1 cellular context compared by ENCODE assay signal in the genomic region with DNA sequence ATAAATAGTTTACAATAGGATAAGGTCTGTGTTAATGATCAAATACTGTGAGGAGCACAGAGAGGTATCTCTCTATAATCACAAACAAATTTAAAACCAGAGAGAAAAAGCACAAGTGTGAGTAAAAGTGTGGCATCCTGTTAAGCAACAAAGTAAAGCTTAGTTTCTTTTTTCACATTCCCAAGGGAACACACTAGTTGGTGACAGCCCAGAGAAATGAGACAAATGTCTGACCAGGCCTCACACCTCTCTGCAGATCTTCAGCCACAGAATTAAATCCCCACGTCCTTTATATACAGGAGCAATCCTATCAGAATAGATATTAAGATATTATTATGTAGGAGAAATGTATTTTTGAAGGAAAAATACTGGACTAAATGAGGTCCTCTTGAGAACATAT.
TF ChIP-seq lines count a peak whose summit lies in the region.

No MANE protein-coding gene starts in this region.

TF ChIP-seq in GM12878, 131 proteins besides CTCF, POLR2A, EP300 and RAD21 (continued from another document):
- TF ChIP-seq, protein P1, sequence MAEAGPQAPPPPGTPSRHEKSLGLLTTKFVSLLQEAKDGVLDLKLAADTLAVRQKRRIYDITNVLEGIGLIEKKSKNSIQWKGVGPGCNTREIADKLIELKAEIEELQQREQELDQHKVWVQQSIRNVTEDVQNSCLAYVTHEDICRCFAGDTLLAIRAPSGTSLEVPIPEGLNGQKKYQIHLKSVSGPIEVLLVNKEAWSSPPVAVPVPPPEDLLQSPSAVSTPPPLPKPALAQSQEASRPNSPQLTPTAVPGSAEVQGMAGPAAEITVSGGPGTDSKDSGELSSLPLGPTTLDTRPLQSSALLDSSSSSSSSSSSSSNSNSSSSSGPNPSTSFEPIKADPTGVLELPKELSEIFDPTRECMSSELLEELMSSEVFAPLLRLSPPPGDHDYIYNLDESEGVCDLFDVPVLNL (IDR thresholded peaks at IDR 0.05; ENCODE audit: low read depth, low read length): no peak
